14 cellular contexts compared by ENCODE assay signal in the genomic region with DNA sequence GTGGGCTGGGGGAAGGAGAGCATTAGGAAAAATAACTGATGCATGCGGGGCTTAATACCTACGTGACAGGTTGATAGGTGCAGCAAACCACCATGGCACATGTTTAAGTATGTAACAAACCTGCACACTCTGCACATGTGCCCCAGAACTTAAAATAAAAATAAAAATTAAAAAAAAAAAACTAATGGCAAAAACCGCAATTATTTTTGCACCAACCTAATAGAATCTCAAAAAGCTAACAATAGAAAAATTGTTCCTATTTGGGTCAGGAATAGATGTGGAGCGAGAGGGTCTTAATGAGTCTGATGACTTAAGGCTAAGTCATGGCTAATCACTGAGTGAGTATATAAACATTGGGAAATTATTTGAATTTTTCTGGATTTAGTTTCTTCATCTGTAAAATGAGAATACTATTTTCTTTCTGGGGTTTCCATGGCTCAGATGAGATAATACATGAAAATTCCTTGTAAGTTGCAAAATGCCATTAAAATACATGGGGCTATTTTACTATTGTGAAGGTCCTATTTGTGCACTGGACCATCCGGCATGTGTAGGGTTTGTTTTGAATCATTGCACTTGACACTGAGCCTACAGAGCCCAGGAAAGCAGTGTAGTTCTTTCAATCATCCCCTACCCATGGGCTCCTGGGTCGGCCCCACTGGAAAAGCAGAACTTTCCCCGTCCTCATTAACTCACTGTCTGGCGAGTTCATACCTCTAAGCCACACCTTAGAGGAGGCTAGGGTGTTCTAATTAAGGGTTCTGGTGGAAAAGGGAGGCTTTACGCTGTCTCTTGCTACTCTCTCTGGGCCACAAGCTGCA.
A peak's percentile ranks its signal among the peaks of the same experiment; 100 is the strongest.
DNase-seq lines count a peak whose midpoint lies in the region; ATAC-seq and TF ChIP-seq lines count a peak whose summit lies in the region.
"Had no signal": no experiment of that assay in that cellular context is flagged by ENCODE, and none has a peak within 500 bp of the region (broad histone marks: within the 10 kb centered on the region; RNA-seq: fewer than 3 reads in every experiment).

No MANE protein-coding gene starts in this region.

- ATAC-seq in GM18873 (IDR thresholded peaks at IDR 0.05; ENCODE audit: low FRiP score, unreplicated experiment), result no peak
- ATAC-seq: Right ventricle myocardium inferior had no signal

- H3K4me2 ChIP-seq in H9 (ENCODE audit: insufficient read depth, insufficient read length, low read length), result no peak overlapping the region

- peak; percentile 42 for DNase-seq in Daoy (ENCODE audit: low read depth)
- no peak for DNase-seq in H9
- peak; percentile 15 for DNase-seq in astrocyte of the spinal cord (ENCODE audit: low read depth, low spot score)
- DNase-seq in osteocyte (ENCODE audit: extremely low spot score, unreplicated experiment), result peak; percentile 38
- no peak for DNase-seq in type B pancreatic cell (ENCODE audit: extremely low spot score, unreplicated experiment)
- no peak for DNase-seq in NCI-H524 (lab: John Stamatoyannopoulos, UW)
- DNase-seq: AML-193, GF-D8, GOT3, NCI-H1105, NCI-H446 treated with DMSO at 0.1 percent for 48 hours had no signal

- H4K91ac ChIP-seq in H9 (ENCODE audit: insufficient read length, low read depth, low read length), result no peak overlapping the region

- TF ChIP-seq CTCF in H9 (conservative IDR thresholded peaks at IDR 0.05) (no peak), astrocyte of the spinal cord (IDR thresholded peaks at IDR 0.05; ENCODE audit: low read depth, low read length) (no peak), osteocyte (IDR thresholded peaks at IDR 0.05) (no peak), type B pancreatic cell (conservative IDR thresholded peaks at IDR 0.05) (no peak)

- H2BK15ac ChIP-seq in H9 (ENCODE audit: low read depth, low read length), result no peak overlapping the region

- peak overlapping the region; percentile 41 for H2BK120ac ChIP-seq in H9 (ENCODE audit: low read depth, low read length, poor library complexity, severe bottlenecking)

- H3K27ac Mint-ChIP-seq in H9 (no peak overlapping the region), osteocyte (ENCODE audit: unreplicated experiment) (no peak overlapping the region), type B pancreatic cell (no peak overlapping the region)

- no peak overlapping the region for H3T11ph ChIP-seq in H9 (ENCODE audit: low read length)

- no peaks in the 10 kb centered on the region for H3K79me1 ChIP-seq in H9 (ENCODE audit: insufficient read depth, low read depth, low read length, poor library complexity, severe bottlenecking)

- no peak overlapping the region for H3K4me3 ChIP-seq in astrocyte of the spinal cord (ENCODE audit: low read depth, low read length)

- H3K9me3 Mint-ChIP-seq in H9 (peaks cover 0 to 3% of the 10 kb centered on the region in 2 experiments; a peak in 1 of 5 replicates), osteocyte (ENCODE audit: unreplicated experiment) (peaks cover 6% of the 10 kb centered on the region), type B pancreatic cell (no peaks in the 10 kb centered on the region)

- H2BK12ac ChIP-seq in H9 (ENCODE audit: insufficient read length, low read depth, low read length), result no peak overlapping the region

- H3K27ac ChIP-seq in H9 (ENCODE audit: insufficient read length, low read depth, low read length), result no peak overlapping the region
- H3K27ac ChIP-seq: C4-2B had no signal

- H3K23me2 ChIP-seq in H9 (ENCODE audit: insufficient read length, low read depth, low read length, poor library complexity, severe bottlenecking), result no peaks in the 10 kb centered on the region

- no peaks in the 10 kb centered on the region for H3K27me3 ChIP-seq in H9 (ENCODE audit: insufficient read depth, low read length)

- H3K56ac ChIP-seq in H9 (ENCODE audit: insufficient read length, low read depth, low read length), result no peak overlapping the region

- no peak overlapping the region for H2AK5ac ChIP-seq in H9 (ENCODE audit: insufficient read length, low read length)

- in situ Hi-C loops in astrocyte of the spinal cord (cut with HindIII; ENCODE audit: low sequenced_read_pairs), result no loop called here

- H3K18ac ChIP-seq in H9 (ENCODE audit: insufficient read length, low read depth, low read length), result peak overlapping the region; percentile 61

- no peak overlapping the region for H2BK5ac ChIP-seq in H9 (ENCODE audit: insufficient read length, low read length)

- H4K8ac ChIP-seq in H9 (replicated peaks; ENCODE audit: insufficient read length, low read depth, low read length), result no peak overlapping the region

- H3K9me3 ChIP-seq in H9 (ENCODE audit: control insufficient read depth, low read depth, low read length), result no peaks in the 10 kb centered on the region

- no peak overlapping the region for H3K9ac ChIP-seq in H9 (ENCODE audit: extremely low read depth, insufficient read length, low read length)

- H3K4me1 ChIP-seq in H9 (ENCODE audit: insufficient read depth, low read length), result no peaks in the 10 kb centered on the region

- no peak overlapping the region for H2AFZ ChIP-seq in H9 (ENCODE audit: low read length)

- no CpG with 5 or more reads among the region's 9 CpGs for WGBS in H9 (ENCODE audit: extremely low coverage, insufficient read length, low lambda C conversion rate)

- H2BK20ac ChIP-seq in H9 (ENCODE audit: low read depth, low read length, poor library complexity, severe bottlenecking), result no peak overlapping the region

- no peak overlapping the region for H3K4me3 Mint-ChIP-seq in H9
- H3K4me3 Mint-ChIP-seq in osteocyte (ENCODE audit: unreplicated experiment), result no peak overlapping the region
- no peak overlapping the region for H3K4me3 Mint-ChIP-seq in type B pancreatic cell

- no peaks in the 10 kb centered on the region for H4K20me1 ChIP-seq in H9 (ENCODE audit: control insufficient read depth, insufficient read depth, insufficient read length)

- H3K4ac ChIP-seq in H9 (ENCODE audit: low read depth, low read length), result no peak overlapping the region

- no peaks in the 10 kb centered on the region; a peak in 2 of 7 replicates for H3K36me3 Mint-ChIP-seq in H9 (ENCODE audit: insufficient read depth in 1 of 3, low read depth in 3 of 3)
- no peaks in the 10 kb centered on the region for H3K36me3 Mint-ChIP-seq in osteocyte (ENCODE audit: unreplicated experiment)
- H3K36me3 Mint-ChIP-seq in type B pancreatic cell, result no peaks in the 10 kb centered on the region

- no peak overlapping the region for H3K23ac ChIP-seq in H9 (ENCODE audit: insufficient read length, low read depth, low read length)

- H3K4me1 Mint-ChIP-seq in H9 (peaks cover 14 to 20% of the 10 kb centered on the region in 2 experiments), osteocyte (ENCODE audit: unreplicated experiment) (no peaks in the 10 kb centered on the region), type B pancreatic cell (ENCODE audit: unreplicated experiment) (no peaks in the 10 kb centered on the region)

- H3K14ac ChIP-seq in H9 (ENCODE audit: insufficient read depth, low read length), result peak overlapping the region; percentile 60; the same call in 1 of the 2 replicates

- no peak overlapping the region for H4K5ac ChIP-seq in H9 (ENCODE audit: insufficient read length, low read depth, low read length)

- no peaks in the 10 kb centered on the region for H3K79me2 ChIP-seq in H9 (ENCODE audit: insufficient read depth, low read length)

- no peaks in the 10 kb centered on the region; the same call in 1 of the 2 replicates for H3K27me3 Mint-ChIP-seq in H9 (ENCODE audit: low read depth)
- no peaks in the 10 kb centered on the region for H3K27me3 Mint-ChIP-seq in osteocyte (ENCODE audit: unreplicated experiment)
- H3K27me3 Mint-ChIP-seq in type B pancreatic cell, result peaks cover 8% of the 10 kb centered on the region

Comparison
In these comparisons a context has a peak if more than half of its experiments do, and no peak if none do; other contexts are left out.
1. DNase-seq: peak in Daoy (single experiment), astrocyte of the spinal cord (single experiment) and osteocyte (single experiment); none in H9 (single experiment), type B pancreatic cell (single experiment) and NCI-H524 (0 of 2).